In the genomic region with DNA sequence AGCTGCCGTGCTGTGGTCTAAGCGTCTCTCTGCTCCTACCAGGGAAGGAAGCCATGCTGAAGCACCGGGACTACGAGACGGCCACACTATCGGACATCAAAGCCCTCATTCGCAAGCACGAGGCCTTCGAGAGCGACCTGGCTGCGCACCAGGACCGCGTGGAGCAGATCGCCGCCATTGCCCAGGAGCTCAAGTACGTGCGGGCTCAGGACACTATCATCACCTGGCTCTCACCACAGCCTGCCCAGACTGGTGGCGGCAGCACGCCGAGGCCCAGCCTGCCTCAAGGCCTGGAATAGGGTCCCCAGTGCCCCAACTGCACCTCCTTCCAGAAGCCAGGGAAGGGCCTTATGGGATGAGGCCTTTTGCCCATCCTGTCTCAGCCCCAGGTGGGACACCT, we compare ENCODE assay signal across 19 cellular contexts. TPM values are rescaled to one million over a fixed set of nuclear protein-coding genes. Genes with fewer than 3 reads are reported as not detected.
A peak's percentile ranks its signal among the peaks of the same experiment; 100 is the strongest.
DNase-seq lines count a peak whose midpoint lies in the region; ATAC-seq and TF ChIP-seq lines count a peak whose summit lies in the region.
"Had no signal": no experiment of that assay in that cellular context is flagged by ENCODE, and none has a peak within 500 bp of the region (broad histone marks: within the 10 kb centered on the region; RNA-seq: fewer than 3 reads in every experiment).

No MANE protein-coding gene starts in this region.

- H3K27ac Mint-ChIP-seq in neural crest cell (ENCODE audit: unreplicated experiment) = peak overlapping the region; percentile 81
- H3K27ac Mint-ChIP-seq in effector memory CD8-positive, alpha-beta T cell = peak overlapping the region in 1 of 2 donors; percentile 38
- H3K27ac Mint-ChIP-seq: activated naive CD4-positive, alpha-beta T cell treated with anti-CD3 and anti-CD28 coated beads for 36 hours had no signal

- no peaks in the 10 kb centered on the region for H3K27me3 ChIP-seq in OCI-LY3 (ENCODE audit: low read depth, low read length)
- H3K27me3 ChIP-seq in dorsolateral prefrontal cortex = no peaks in the 10 kb centered on the region
- H3K27me3 ChIP-seq in testis = no peaks in the 10 kb centered on the region

- no peak overlapping the region for H3K9ac ChIP-seq in OCI-LY3 (ENCODE audit: low read length)

- TF ChIP-seq CTCF in OCI-LY3 (IDR thresholded peaks at IDR 0.05; ENCODE audit: low read depth, low read length) (no peak), dorsolateral prefrontal cortex (IDR thresholded peaks at IDR 0.05 in 54 of 56, conservative IDR thresholded peaks at IDR 0.05 in 2 of 56; ENCODE audit: low read depth in 1 of 56, partially characterized antibody in 56 of 56) (no peak), neural crest cell (conservative IDR thresholded peaks at IDR 0.05) (no peak), testis (IDR thresholded peaks at IDR 0.05) (no peak)

- 0 out of 2 replicates have a peak overlapping the region, but pooled peaks have one; percentile 79 for H3K27ac ChIP-seq in OCI-LY3 (ENCODE audit: low read length)
- peak overlapping the region; percentile 89 to 100 (median 97) for H3K27ac ChIP-seq in dorsolateral prefrontal cortex
- H3K27ac ChIP-seq in testis = peak overlapping the region; percentile 16 to 72

- DNase-seq in dorsolateral prefrontal cortex (no peak), neural crest cell (ENCODE audit: low read depth, low spot score) (no peak), testis (no peak), left colon (no peak)
- DNase-seq in effector memory CD8-positive, alpha-beta T cell = no peak
- DNase-seq: activated CD4-positive, CD25-positive, alpha-beta regulatory T cell; activated naive CD4-positive, alpha-beta T cell treated with anti-CD3 and anti-CD28 coated beads for 36 hours; HCEC 1CT; NCI-H187; NCI-H510A; PC-3; small intestine had no signal

- H4K20me1 ChIP-seq in OCI-LY3 (ENCODE audit: insufficient read depth, low read length) = no peaks in the 10 kb centered on the region

- TF ChIP-seq POLR2A in testis (IDR thresholded peaks at IDR 0.05) = no peak

- H3K4me1 Mint-ChIP-seq in neural crest cell = peaks cover 24% of the 10 kb centered on the region
- peaks cover 6 to 9% of the 10 kb centered on the region in 2 donors for H3K4me1 Mint-ChIP-seq in effector memory CD8-positive, alpha-beta T cell (ENCODE audit: low read depth in 2 of 2)
- H3K4me1 Mint-ChIP-seq: CD14-positive monocyte had no signal

- no peak overlapping the region for H3K4me2 ChIP-seq in OCI-LY3 (ENCODE audit: low read length)

- no peak overlapping the region for H3K4me3 ChIP-seq in OCI-LY3 (ENCODE audit: low read length)
- H3K4me3 ChIP-seq in dorsolateral prefrontal cortex = peak overlapping the region in 1 of 59 donors; percentile 8
- no peak overlapping the region for H3K4me3 ChIP-seq in testis

- ATAC-seq in left colon (no peak), HG03045 (IDR thresholded peaks at IDR 0.05; ENCODE audit: unreplicated experiment) (no peak), GM18517 (IDR thresholded peaks at IDR 0.05; ENCODE audit: unreplicated experiment) (no peak)
- ATAC-seq in effector memory CD8-positive, alpha-beta T cell (replicated peaks) = no peak
- ATAC-seq: PC-3 had no signal

- peaks cover 78% of the 10 kb centered on the region for H3K36me3 ChIP-seq in OCI-LY3 (replicated peaks; ENCODE audit: low read depth, low read length)
- H3K36me3 ChIP-seq in testis (ENCODE audit: low read depth, missing control alignments) = no peaks in the 10 kb centered on the region

- H3K9me3 Mint-ChIP-seq in neural crest cell = no peaks in the 10 kb centered on the region
- H3K9me3 Mint-ChIP-seq in effector memory CD8-positive, alpha-beta T cell = no peaks in the 10 kb centered on the region
- H3K9me3 Mint-ChIP-seq: activated naive CD4-positive, alpha-beta T cell treated with anti-CD3 and anti-CD28 coated beads for 36 hours; CD14-positive monocyte; nephron had no signal

- H3K4me1 ChIP-seq in OCI-LY3 (ENCODE audit: low read length) (peaks cover 25% of the 10 kb centered on the region), testis (peaks cover 41% of the 10 kb centered on the region)

- peaks cover 2% of the 10 kb centered on the region for H3K27me3 Mint-ChIP-seq in neural crest cell (ENCODE audit: low read depth)
- no peaks in the 10 kb centered on the region for H3K27me3 Mint-ChIP-seq in effector memory CD8-positive, alpha-beta T cell

- 78 to 86% methylated on average over 10 to 19 of the region's 20 CpGs for WGBS in testis, 2 donors

- no peaks in the 10 kb centered on the region for H3K36me3 Mint-ChIP-seq in neural crest cell (ENCODE audit: low read depth)
- peaks cover 60% of the 10 kb centered on the region for H3K36me3 Mint-ChIP-seq in effector memory CD8-positive, alpha-beta T cell (ENCODE audit: insufficient read depth)

- intact Hi-C loops in dorsolateral prefrontal cortex (cut with DNase I) = loop anchor here (5.0 to 10.0 kb wide), 2 partner anchors 211 to 213 kb away; a partner anchor contains a TSS
- intact Hi-C loops in testis (cut with DNase I; ENCODE audit: low total_unique reads) = loop anchor here (10.0 kb wide), 1 partner anchor 67 kb away; no protein-coding TSS in a partner anchor
- intact Hi-C loops in left colon (cut with DNase I, micrococcal nuclease) = no loop called here

- H3K9me3 ChIP-seq in OCI-LY3 (ENCODE audit: insufficient read depth, low read length) = no peaks in the 10 kb centered on the region
- no peaks in the 10 kb centered on the region for H3K9me3 ChIP-seq in testis

- no peak overlapping the region for H3K4me3 Mint-ChIP-seq in neural crest cell
- H3K4me3 Mint-ChIP-seq in effector memory CD8-positive, alpha-beta T cell = no peak overlapping the region
- H3K4me3 Mint-ChIP-seq: activated naive CD4-positive, alpha-beta T cell treated with anti-CD3 and anti-CD28 coated beads for 36 hours; CD14-positive monocyte; nephron had no signal

- no peaks in the 10 kb centered on the region for H3K79me2 ChIP-seq in OCI-LY3 (ENCODE audit: low read length)

- H2AFZ ChIP-seq in OCI-LY3 (ENCODE audit: low read depth, low read length) = no peak overlapping the region

RNA-seq across cellular contexts. Expression of a gene that starts 22.8 kb away (rescaled TPM):
- total RNA-seq in dorsolateral prefrontal cortex (1 to 10 TPM in 55 of 120 experiments, under 1 TPM in 32, not detected in 33; 0.19 to 3.0 (median 1.2) TPM), neural crest cell (not detected in 2 replicates), testis (1 to 10 TPM; 4.6 to 5.5 TPM), left colon (10 to 100 TPM; 10.1 to 10.2 TPM)
- polyA plus RNA-seq in testis (ENCODE audit: insufficient read depth, low read depth, low replicate concordance) = 3.6 TPM
- total RNA-seq: endothelial cell of umbilical vein had no signal
- polyA plus RNA-seq: CD14-positive monocyte had no signal

RNA-seq across cellular contexts. Expression of a gene that starts 51.8 kb away (rescaled TPM):
- 1 to 10 TPM in 3 of 120 experiments, not detected in 117; 1.1 to 1.2 (median 1.2) TPM for total RNA-seq in dorsolateral prefrontal cortex
- total RNA-seq in neural crest cell = not detected in 2 replicates
- not detected for total RNA-seq in testis
- polyA plus RNA-seq in testis (ENCODE audit: insufficient read depth, low read depth, low replicate concordance) = 4.4 TPM
- total RNA-seq in left colon = not detected
- total RNA-seq: activated naive CD4-positive, alpha-beta T cell treated with anti-CD3 and anti-CD28 coated beads for 36 hours; endothelial cell of umbilical vein; glomerular endothelial cell; PC-3 had no signal
- polyA plus RNA-seq: CD14-positive monocyte, endothelial cell of umbilical vein had no signal

Comparison
In these comparisons a context has a peak if more than half of its experiments do, and no peak if none do; other contexts are left out.
1. H3K27ac ChIP-seq: peak in every context shown above with its lines; median percentile 97 in dorsolateral prefrontal cortex; 79 in OCI-LY3; 44 in testis.
2. intact Hi-C loops: an anchor here in dorsolateral prefrontal cortex (5.0 to 10.0 kb wide) and testis (10.0 kb wide); none called in left colon.